In the genomic region with DNA sequence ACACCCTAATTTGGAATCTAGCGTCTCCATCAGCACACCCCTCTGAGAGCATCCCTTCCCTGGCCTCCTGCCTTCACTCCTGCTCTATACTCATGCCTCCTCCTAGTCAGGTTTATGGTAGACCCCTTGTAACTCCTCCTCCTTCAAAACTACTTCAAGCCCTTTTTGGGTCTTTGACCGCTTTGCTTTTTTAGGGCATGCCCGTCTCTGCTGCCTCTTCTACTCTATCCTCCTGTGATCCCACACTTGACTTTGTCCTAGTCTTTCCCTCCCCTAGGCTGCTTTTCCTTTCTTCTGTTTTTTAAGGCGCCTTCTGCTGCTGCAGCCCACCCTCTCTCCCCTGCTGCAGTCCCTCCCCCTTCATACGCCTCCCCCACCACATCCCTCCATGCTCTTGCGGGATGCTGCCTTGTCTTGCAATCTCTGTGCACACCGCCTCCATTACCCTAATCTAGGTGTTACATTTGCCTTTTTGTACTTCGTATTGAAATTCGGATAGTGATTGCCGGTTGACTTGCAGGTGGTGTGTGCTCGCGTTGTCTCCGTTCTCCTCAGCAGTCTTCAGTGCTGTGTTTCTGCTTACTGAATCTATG, we compare ENCODE assay signal across 8 cellular contexts. TPM values are rescaled to one million over a fixed set of nuclear protein-coding genes. Genes with fewer than 3 reads are reported as not detected.
DNase-seq lines count a peak whose midpoint lies in the region; ATAC-seq lines count a peak whose summit lies in the region.

No MANE protein-coding gene starts in this region.

- peak overlapping the region; percentile 95 for H3K4me3 Mint-ChIP-seq in activated CD8-positive, alpha-beta T cell treated with anti-CD3 and anti-CD28 coated beads, Interleukin-2, amount 10 ng/mL, durations not matched to agents 7 days and 5 days

- no peaks in the 10 kb centered on the region for H3K9me3 Mint-ChIP-seq in activated CD8-positive, alpha-beta T cell treated with anti-CD3 and anti-CD28 coated beads, Interleukin-2, amount 10 ng/mL, durations not matched to agents 7 days and 5 days (ENCODE audit: insufficient read depth)

- DNase-seq in SIG-M5 treated with dmso at 0.1 percent for 504 hours (lab: John Stamatoyannopoulos, UW; ENCODE audit: unreplicated experiment), result peak; percentile 30
- DNase-seq in SIG-M5 (lab: John Stamatoyannopoulos, UW), result no peak
- no peak for DNase-seq in activated CD8-positive, alpha-beta T cell treated with anti-CD3 and anti-CD28 coated beads, Interleukin-2, amount 10 ng/mL, durations not matched to agents 7 days and 5 days
- DNase-seq in iPS-NIHi11 (ENCODE audit: low spot score), result peak; percentile 36
- DNase-seq in substantia nigra (lab: John Stamatoyannopoulos, UW), result peak in 2 of 49 donors; percentile 3 to 5
- no peak for DNase-seq in HPDE6-E6E7 (ENCODE audit: extremely low spot score)

- peak overlapping the region; percentile 94 for H3K27ac Mint-ChIP-seq in activated CD8-positive, alpha-beta T cell treated with anti-CD3 and anti-CD28 coated beads, Interleukin-2, amount 10 ng/mL, durations not matched to agents 7 days and 5 days

- POLR2A ChIA-PET in activated CD8-positive, alpha-beta T cell treated with anti-CD3 and anti-CD28 coated beads, Interleukin-2, amount 10 ng/mL, durations not matched to agents 7 days and 5 days (lab: Charles Lee), result no interaction called here

- CTCF ChIA-PET in activated CD8-positive, alpha-beta T cell treated with anti-CD3 and anti-CD28 coated beads, Interleukin-2, amount 10 ng/mL, durations not matched to agents 7 days and 5 days (lab: Charles Lee), result no interaction called here

- peaks cover 35% of the 10 kb centered on the region for H3K4me1 Mint-ChIP-seq in activated CD8-positive, alpha-beta T cell treated with anti-CD3 and anti-CD28 coated beads, Interleukin-2, amount 10 ng/mL, durations not matched to agents 7 days and 5 days (ENCODE audit: low read depth)

- no peak for ATAC-seq in activated CD8-positive, alpha-beta T cell treated with anti-CD3 and anti-CD28 coated beads, Interleukin-2, amount 10 ng/mL, durations not matched to agents 7 days and 5 days
- ATAC-seq in HG03354 (IDR thresholded peaks at IDR 0.05; ENCODE audit: poor library complexity, severe bottlenecking, unreplicated experiment) (no peak), GM18907 (IDR thresholded peaks at IDR 0.05; ENCODE audit: unreplicated experiment) (no peak)

- peaks cover 5% of the 10 kb centered on the region for H3K36me3 Mint-ChIP-seq in activated CD8-positive, alpha-beta T cell treated with anti-CD3 and anti-CD28 coated beads, Interleukin-2, amount 10 ng/mL, durations not matched to agents 7 days and 5 days (ENCODE audit: low read depth)

- H3K27me3 Mint-ChIP-seq in activated CD8-positive, alpha-beta T cell treated with anti-CD3 and anti-CD28 coated beads, Interleukin-2, amount 10 ng/mL, durations not matched to agents 7 days and 5 days (ENCODE audit: low read depth), result peaks cover 1% of the 10 kb centered on the region

- H3K27ac ChIP-seq in substantia nigra (ENCODE audit: low read depth, low read length, poor library complexity, severe bottlenecking), result peak overlapping the region; percentile 90

RNA-seq across cellular contexts. Expression of gene SNX27, which starts 1.5 kb away (rescaled TPM):
- 10 to 100 TPM; 24.5 to 26.0 TPM for total RNA-seq in activated CD8-positive, alpha-beta T cell treated with anti-CD3 and anti-CD28 coated beads, Interleukin-2, amount 10 ng/mL, durations not matched to agents 7 days and 5 days

Comparison
In these comparisons a context has a peak if more than half of its experiments do, and no peak if none do; other contexts are left out.
1. DNase-seq: peak in SIG-M5 treated with dmso at 0.1 percent for 504 hours (single experiment) and iPS-NIHi11 (single experiment); none in SIG-M5 (single experiment), activated CD8-positive, alpha-beta T cell treated with anti-CD3 and anti-CD28 coated beads, Interleukin-2, amount 10 ng/mL, durations not matched to agents 7 days and 5 days (single experiment) and HPDE6-E6E7 (single experiment).